In the genomic region with DNA sequence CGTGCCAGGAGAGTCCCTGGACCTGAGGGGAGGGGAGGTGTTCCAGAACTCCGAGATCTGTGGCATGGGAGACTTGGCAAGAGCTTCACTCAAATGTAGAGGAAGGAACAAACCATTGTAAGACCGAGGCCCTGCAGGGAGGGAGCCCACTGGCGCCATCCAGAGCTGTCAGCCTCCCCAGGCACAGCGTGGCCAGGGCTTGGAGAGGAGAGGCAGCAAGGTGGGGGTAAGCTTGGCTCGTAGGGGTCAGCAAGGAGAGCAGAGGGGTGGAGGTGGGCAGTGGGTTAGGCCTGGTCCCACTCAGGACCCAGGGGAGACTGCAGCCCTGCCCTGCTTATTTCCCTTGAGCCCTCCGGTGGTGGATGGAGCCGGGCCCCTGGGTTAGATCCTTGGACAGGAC, we compare ENCODE assay signal across 15 cellular contexts. TPM values are rescaled to one million over a fixed set of nuclear protein-coding genes. Genes with fewer than 3 reads are reported as not detected.
A peak's percentile ranks its signal among the peaks of the same experiment; 100 is the strongest.
DNase-seq lines count a peak whose midpoint lies in the region; ATAC-seq and TF ChIP-seq lines count a peak whose summit lies in the region.
"Had no signal": no experiment of that assay in that cellular context is flagged by ENCODE, and none has a peak within 500 bp of the region (broad histone marks: within the 10 kb centered on the region; RNA-seq: fewer than 3 reads in every experiment).

No MANE protein-coding gene starts in this region.

- no peak for ATAC-seq in WTC11
- ATAC-seq in HG02571 (IDR thresholded peaks at IDR 0.05; ENCODE audit: unreplicated experiment), result no peak

- no peak overlapping the region for H3K4me3 ChIP-seq in stomach
- H3K4me3 ChIP-seq in A673 (ENCODE audit: low read depth, low read length, poor library complexity, severe bottlenecking), result no peak overlapping the region

- H3K27me3 ChIP-seq in stomach (no peaks in the 10 kb centered on the region), A673 (replicated peaks; ENCODE audit: insufficient read depth, low read depth, low read length, poor library complexity) (no peaks in the 10 kb centered on the region)

- H3K27me3 Mint-ChIP-seq in activated CD4-positive, alpha-beta memory T cell treated with anti-CD3 and anti-CD28 coated beads for 36 hours, result no peaks in the 10 kb centered on the region
- H3K27me3 Mint-ChIP-seq in activated CD4-positive, alpha-beta memory T cell treated with anti-CD3 and anti-CD28 coated beads, Interleukin-2, amount 10 ng/mL, durations not matched to agents 7 days and 5 days, result peaks cover 6% of the 10 kb centered on the region
- no peaks in the 10 kb centered on the region; the same call in 1 of the 2 replicates for H3K27me3 Mint-ChIP-seq in WTC11 (ENCODE audit: low read depth)
- H3K27me3 Mint-ChIP-seq in glutamatergic neuron (ENCODE audit: unreplicated experiment), result peaks cover 12% of the 10 kb centered on the region

- intact Hi-C loops in activated CD4-positive, alpha-beta memory T cell treated with anti-CD3 and anti-CD28 coated beads for 36 hours (cut with micrococcal nuclease), result no loop called here
- intact Hi-C loops in stomach (cut with DNase I; ENCODE audit: low total_unique reads) (no loop called here), A673 (cut with micrococcal nuclease; ENCODE audit: unreplicated experiment) (no loop called here)

- no peak for TF ChIP-seq POLR2A in stomach (IDR thresholded peaks at IDR 0.05)

- H3K27ac ChIP-seq in stomach (peak overlapping the region in 1 of 5 donors; percentile 65), A673 (ENCODE audit: low read depth, low read length, poor library complexity, severe bottlenecking) (no peak overlapping the region)

- no peak overlapping the region for H3K4me3 Mint-ChIP-seq in activated CD4-positive, alpha-beta memory T cell treated with anti-CD3 and anti-CD28 coated beads for 36 hours
- H3K4me3 Mint-ChIP-seq in activated CD4-positive, alpha-beta memory T cell treated with anti-CD3 and anti-CD28 coated beads, Interleukin-2, amount 10 ng/mL, durations not matched to agents 7 days and 5 days, result no peak overlapping the region
- H3K4me3 Mint-ChIP-seq in WTC11 (no peak overlapping the region), glutamatergic neuron (ENCODE audit: unreplicated experiment) (peak overlapping the region; percentile 4)

- no peak for TF ChIP-seq CTCF in WTC11 (IDR thresholded peaks at IDR 0.05)
- no peak for TF ChIP-seq CTCF in glutamatergic neuron (IDR thresholded peaks at IDR 0.05; ENCODE audit: partially characterized antibody, unreplicated experiment)
- TF ChIP-seq CTCF in stomach (IDR thresholded peaks at IDR 0.05), result no peak
- no peak for TF ChIP-seq CTCF in A673 (conservative IDR thresholded peaks at IDR 0.05; ENCODE audit: low read depth, low read length)

- no peak for DNase-seq in activated CD4-positive, alpha-beta memory T cell treated with anti-CD3 and anti-CD28 coated beads for 36 hours
- DNase-seq in activated CD4-positive, alpha-beta memory T cell treated with anti-CD3 and anti-CD28 coated beads, Interleukin-2, amount 10 ng/mL, durations not matched to agents 7 days and 5 days, result no peak
- no peak for DNase-seq in WTC11 (ENCODE audit: low spot score)
- DNase-seq in glutamatergic neuron, result no peak
- DNase-seq in stomach, result peak; percentile 22
- DNase-seq in A673 (ENCODE audit: low spot score), result no peak
- no peak for DNase-seq in GM19238 (ENCODE audit: insufficient read length, low spot score)
- DNase-seq: 8988T; CD4-positive, alpha-beta memory T cell; DMS79; HCEC 1CT; NCI-H1417 treated with DMSO at 0.1 percent for 48 hours; NCI-H2029; NCI-H510A treated with DMSO at 0.1 percent for 48 hours had no signal

- peaks cover 5 to 34% (median 29%) of the 10 kb centered on the region in 4 donors for H3K36me3 ChIP-seq in stomach
- peaks cover 18% of the 10 kb centered on the region for H3K36me3 ChIP-seq in A673 (ENCODE audit: insufficient read depth, low read length, poor library complexity, severe bottlenecking)

- 92 to 96% (median 95%) methylated on average over 8 of the region's 8 CpGs for WGBS in stomach, 5 donors

- CTCF ChIA-PET in activated CD4-positive, alpha-beta memory T cell treated with anti-CD3 and anti-CD28 coated beads for 36 hours (lab: Charles Lee), result interaction anchor here (2.2 kb wide), 1 partner anchor 20 kb away, joined by 7 read pairs; no protein-coding TSS in a partner anchor
- CTCF ChIA-PET in activated CD4-positive, alpha-beta memory T cell treated with anti-CD3 and anti-CD28 coated beads, Interleukin-2, amount 10 ng/mL, durations not matched to agents 7 days and 5 days (lab: Charles Lee), result interaction anchor here (0.7 kb wide), 1 partner anchor 22 kb away, joined by 3 read pairs; no protein-coding TSS in a partner anchor
- CTCF ChIA-PET in WTC11 (lab: Charles Lee) (interaction anchor here (1.0 to 1.5 kb wide), 2 partner anchors 20 to 492 kb away, joined by 3 to 5 read pairs; no protein-coding TSS in a partner anchor), A673 (lab: Charles Lee) (no interaction called here)

- no peaks in the 10 kb centered on the region for H3K9me3 ChIP-seq in stomach
- H3K9me3 ChIP-seq in A673 (ENCODE audit: low read depth, low read length, poor library complexity, severe bottlenecking), result no peaks in the 10 kb centered on the region

- H3K4me1 ChIP-seq in stomach, result peaks cover 11 to 39% (median 26%) of the 10 kb centered on the region in 4 donors
- peaks cover 3% of the 10 kb centered on the region for H3K4me1 ChIP-seq in A673 (ENCODE audit: insufficient read depth, low read length, poor library complexity, severe bottlenecking)

- BruUV-seq in A673 (replicated peaks; lab: Mats Ljungman, UMichigan), result no TSS peak

- peaks cover 6% of the 10 kb centered on the region for H3K36me3 Mint-ChIP-seq in activated CD4-positive, alpha-beta memory T cell treated with anti-CD3 and anti-CD28 coated beads for 36 hours
- peaks cover 10% of the 10 kb centered on the region for H3K36me3 Mint-ChIP-seq in activated CD4-positive, alpha-beta memory T cell treated with anti-CD3 and anti-CD28 coated beads, Interleukin-2, amount 10 ng/mL, durations not matched to agents 7 days and 5 days (ENCODE audit: low read depth)
- peaks cover 29% of the 10 kb centered on the region for H3K36me3 Mint-ChIP-seq in WTC11
- peaks cover 5% of the 10 kb centered on the region for H3K36me3 Mint-ChIP-seq in glutamatergic neuron (ENCODE audit: unreplicated experiment)

- peak overlapping the region; percentile 40 for H3K27ac Mint-ChIP-seq in activated CD4-positive, alpha-beta memory T cell treated with anti-CD3 and anti-CD28 coated beads for 36 hours
- H3K27ac Mint-ChIP-seq in activated CD4-positive, alpha-beta memory T cell treated with anti-CD3 and anti-CD28 coated beads, Interleukin-2, amount 10 ng/mL, durations not matched to agents 7 days and 5 days, result no peak overlapping the region
- H3K27ac Mint-ChIP-seq in WTC11, result peak overlapping the region; percentile 90; the same call in 1 of the 2 replicates
- H3K27ac Mint-ChIP-seq in glutamatergic neuron (ENCODE audit: unreplicated experiment), result peak overlapping the region; percentile 38

- POLR2A ChIA-PET in activated CD4-positive, alpha-beta memory T cell treated with anti-CD3 and anti-CD28 coated beads for 36 hours (lab: Charles Lee), result no interaction called here
- POLR2A ChIA-PET in activated CD4-positive, alpha-beta memory T cell treated with anti-CD3 and anti-CD28 coated beads, Interleukin-2, amount 10 ng/mL, durations not matched to agents 7 days and 5 days (lab: Charles Lee), result no interaction called here
- POLR2A ChIA-PET in WTC11 (lab: Charles Lee), result no interaction called here
- POLR2A ChIA-PET in A673 (lab: Charles Lee; ENCODE audit: low non-redundant PET), result no interaction called here

- no peaks in the 10 kb centered on the region for H3K9me3 Mint-ChIP-seq in activated CD4-positive, alpha-beta memory T cell treated with anti-CD3 and anti-CD28 coated beads for 36 hours
- no peaks in the 10 kb centered on the region for H3K9me3 Mint-ChIP-seq in activated CD4-positive, alpha-beta memory T cell treated with anti-CD3 and anti-CD28 coated beads, Interleukin-2, amount 10 ng/mL, durations not matched to agents 7 days and 5 days
- H3K9me3 Mint-ChIP-seq in WTC11 (no peaks in the 10 kb centered on the region), glutamatergic neuron (ENCODE audit: unreplicated experiment) (peaks cover 12% of the 10 kb centered on the region)

- H3K4me1 Mint-ChIP-seq in activated CD4-positive, alpha-beta memory T cell treated with anti-CD3 and anti-CD28 coated beads for 36 hours (ENCODE audit: low read depth), result peaks cover 35% of the 10 kb centered on the region
- H3K4me1 Mint-ChIP-seq in activated CD4-positive, alpha-beta memory T cell treated with anti-CD3 and anti-CD28 coated beads, Interleukin-2, amount 10 ng/mL, durations not matched to agents 7 days and 5 days, result peaks cover 24% of the 10 kb centered on the region
- peaks cover 45% of the 10 kb centered on the region for H3K4me1 Mint-ChIP-seq in WTC11
- peaks cover 18% of the 10 kb centered on the region for H3K4me1 Mint-ChIP-seq in glutamatergic neuron (ENCODE audit: low read depth, unreplicated experiment)

- TF ChIP-seq EP300 in stomach (IDR thresholded peaks at IDR 0.05), result no peak

TF ChIP-seq in WTC11, 78 proteins besides CTCF, POLR2A, EP300 and RAD21 (continues in another document):
- TF ChIP-seq, protein P1, sequence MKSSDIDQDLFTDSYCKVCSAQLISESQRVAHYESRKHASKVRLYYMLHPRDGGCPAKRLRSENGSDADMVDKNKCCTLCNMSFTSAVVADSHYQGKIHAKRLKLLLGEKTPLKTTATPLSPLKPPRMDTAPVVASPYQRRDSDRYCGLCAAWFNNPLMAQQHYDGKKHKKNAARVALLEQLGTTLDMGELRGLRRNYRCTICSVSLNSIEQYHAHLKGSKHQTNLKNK (CRISPR knock-in tag; IDR thresholded peaks at IDR 0.05), result no peak
- no peak for TF ChIP-seq FOXJ3 (CRISPR knock-in tag; IDR thresholded peaks at IDR 0.05; ENCODE audit: borderline replicate concordance)
- TF ChIP-seq, protein P2, sequence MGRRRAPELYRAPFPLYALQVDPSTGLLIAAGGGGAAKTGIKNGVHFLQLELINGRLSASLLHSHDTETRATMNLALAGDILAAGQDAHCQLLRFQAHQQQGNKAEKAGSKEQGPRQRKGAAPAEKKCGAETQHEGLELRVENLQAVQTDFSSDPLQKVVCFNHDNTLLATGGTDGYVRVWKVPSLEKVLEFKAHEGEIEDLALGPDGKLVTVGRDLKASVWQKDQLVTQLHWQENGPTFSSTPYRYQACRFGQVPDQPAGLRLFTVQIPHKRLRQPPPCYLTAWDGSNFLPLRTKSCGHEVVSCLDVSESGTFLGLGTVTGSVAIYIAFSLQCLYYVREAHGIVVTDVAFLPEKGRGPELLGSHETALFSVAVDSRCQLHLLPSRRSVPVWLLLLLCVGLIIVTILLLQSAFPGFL (CRISPR knock-in tag; IDR thresholded peaks at IDR 0.05; ENCODE audit: borderline replicate concordance), result no peak
- TF ChIP-seq NR3C1 (CRISPR knock-in tag; conservative IDR thresholded peaks at IDR 0.05; ENCODE audit: low read depth), result no peak

RNA-seq across cellular contexts. Expression of a gene that starts 3.6 kb away (rescaled TPM):
- 10 to 100 TPM; 13.5 to 14.9 TPM for total RNA-seq in activated CD4-positive, alpha-beta memory T cell treated with anti-CD3 and anti-CD28 coated beads for 36 hours
- 1 to 10 TPM; 8.3 to 8.5 TPM for total RNA-seq in activated CD4-positive, alpha-beta memory T cell treated with anti-CD3 and anti-CD28 coated beads, Interleukin-2, amount 10 ng/mL, durations not matched to agents 7 days and 5 days
- total RNA-seq in WTC11 (2021) (33.5 to 41.1 TPM (median 34.1 TPM) in 3 replicates), glutamatergic neuron (ENCODE audit: unreplicated experiment) (21.1 TPM), stomach (10 to 100 TPM in 1 of 5 donors, 1 to 10 TPM in 3, not detected in 1; 3.9 to 15.2 (median 6.4) TPM), A673 (2021) (20.3 and 24.6 TPM in 2 replicates)
- 1 to 10 TPM; 4.4 to 8.1 (median 7.1) TPM for polyA plus RNA-seq in stomach
